ENCODE assay signal across 1 cellular context in genomic region chr6:188821-189655, GRCh38.
TF ChIP-seq lines count a peak whose summit lies in the region.

No MANE protein-coding gene starts in this region.

TF ChIP-seq in HEK293, 187 proteins besides CTCF, POLR2A, EP300 and RAD21 (continued from another document):
- TF ChIP-seq REST (tag by site-specific recombination; IDR thresholded peaks at IDR 0.05): no peak
- TF ChIP-seq ZBTB26 (tag by site-specific recombination; optimal IDR thresholded peaks at IDR 0.05): no peak
- no peak for TF ChIP-seq ZNF549 (tag by site-specific recombination; IDR thresholded peaks at IDR 0.05)
